In the genomic region with DNA sequence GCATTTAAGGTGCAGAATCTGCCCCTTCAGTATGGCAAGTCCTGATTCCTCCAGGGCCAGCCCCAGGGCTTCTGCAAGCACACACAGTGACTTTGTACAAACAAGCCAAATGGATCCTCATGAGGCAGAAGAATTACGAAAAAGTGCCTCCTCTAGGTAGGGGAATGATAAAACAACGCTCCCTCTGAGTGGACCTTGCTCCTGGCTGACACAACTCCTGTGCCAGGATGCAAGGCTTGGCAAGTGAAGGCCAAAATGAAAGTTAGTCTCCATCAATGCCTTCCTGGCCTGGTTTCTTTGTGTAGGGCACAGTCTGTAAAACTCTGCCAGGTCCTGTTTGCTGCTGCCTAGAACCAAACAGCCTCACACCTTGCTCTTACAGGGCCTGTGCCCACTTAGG, we compare ENCODE assay signal across 2 cellular contexts.
A peak's percentile ranks its signal among the peaks of the same experiment; 100 is the strongest.
TF ChIP-seq lines count a peak whose summit lies in the region.

No MANE protein-coding gene starts in this region.

TF ChIP-seq in IMR-90, 13 proteins besides CTCF, POLR2A, EP300 and RAD21:
- TF ChIP-seq BHLHE40 (IDR thresholded peaks at IDR 0.05; ENCODE audit: low read depth, low read length) = no peak
- TF ChIP-seq, protein P1, sequence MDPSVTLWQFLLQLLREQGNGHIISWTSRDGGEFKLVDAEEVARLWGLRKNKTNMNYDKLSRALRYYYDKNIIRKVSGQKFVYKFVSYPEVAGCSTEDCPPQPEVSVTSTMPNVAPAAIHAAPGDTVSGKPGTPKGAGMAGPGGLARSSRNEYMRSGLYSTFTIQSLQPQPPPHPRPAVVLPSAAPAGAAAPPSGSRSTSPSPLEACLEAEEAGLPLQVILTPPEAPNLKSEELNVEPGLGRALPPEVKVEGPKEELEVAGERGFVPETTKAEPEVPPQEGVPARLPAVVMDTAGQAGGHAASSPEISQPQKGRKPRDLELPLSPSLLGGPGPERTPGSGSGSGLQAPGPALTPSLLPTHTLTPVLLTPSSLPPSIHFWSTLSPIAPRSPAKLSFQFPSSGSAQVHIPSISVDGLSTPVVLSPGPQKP (IDR thresholded peaks at IDR 0.05; ENCODE audit: borderline replicate concordance, low read depth, low read length) = no peak
- TF ChIP-seq NFE2L2 (IDR thresholded peaks at IDR 0.05; ENCODE audit: low read depth, low read length) = no peak
- TF ChIP-seq MAZ (IDR thresholded peaks at IDR 0.05; ENCODE audit: borderline replicate concordance, low read depth, low read length) = no peak
- TF ChIP-seq RCOR1 (IDR thresholded peaks at IDR 0.05; ENCODE audit: insufficient replicate concordance, low read length) = no peak
- no peak for TF ChIP-seq CEBPB (IDR thresholded peaks at IDR 0.05; ENCODE audit: low read depth, low read length)
- TF ChIP-seq CHD1 (IDR thresholded peaks at IDR 0.05; ENCODE audit: low read depth, low read length) = no peak
- TF ChIP-seq MXI1 (IDR thresholded peaks at IDR 0.05; ENCODE audit: borderline replicate concordance, low read depth, low read length) = no peak
- TF ChIP-seq, protein P2, sequence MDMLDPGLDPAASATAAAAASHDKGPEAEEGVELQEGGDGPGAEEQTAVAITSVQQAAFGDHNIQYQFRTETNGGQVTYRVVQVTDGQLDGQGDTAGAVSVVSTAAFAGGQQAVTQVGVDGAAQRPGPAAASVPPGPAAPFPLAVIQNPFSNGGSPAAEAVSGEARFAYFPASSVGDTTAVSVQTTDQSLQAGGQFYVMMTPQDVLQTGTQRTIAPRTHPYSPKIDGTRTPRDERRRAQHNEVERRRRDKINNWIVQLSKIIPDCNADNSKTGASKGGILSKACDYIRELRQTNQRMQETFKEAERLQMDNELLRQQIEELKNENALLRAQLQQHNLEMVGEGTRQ (IDR thresholded peaks at IDR 0.05; ENCODE audit: low read depth, low read length) = no peak
- TF ChIP-seq FOS (IDR thresholded peaks at IDR 0.05; ENCODE audit: low read depth, low read length) = no peak
- no peak for TF ChIP-seq MAFK (IDR thresholded peaks at IDR 0.05; ENCODE audit: low read depth, low read length)
- no peak for TF ChIP-seq SMC3 (IDR thresholded peaks at IDR 0.05; ENCODE audit: low read depth, low read length)
- TF ChIP-seq RFX5 (IDR thresholded peaks at IDR 0.05; ENCODE audit: low read depth, low read length) = no peak

TF ChIP-seq in liver, 16 proteins besides CTCF, POLR2A, EP300 and RAD21:
- TF ChIP-seq, protein P3, sequence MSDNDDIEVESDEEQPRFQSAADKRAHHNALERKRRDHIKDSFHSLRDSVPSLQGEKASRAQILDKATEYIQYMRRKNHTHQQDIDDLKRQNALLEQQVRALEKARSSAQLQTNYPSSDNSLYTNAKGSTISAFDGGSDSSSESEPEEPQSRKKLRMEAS (IDR thresholded peaks at IDR 0.05) = no peak
- TF ChIP-seq SP1 (IDR thresholded peaks at IDR 0.05) = peak; percentile 52
- TF ChIP-seq EGR1 (IDR thresholded peaks at IDR 0.05; ENCODE audit: low read depth in 2 of 2) = no peak
- TF ChIP-seq FOXA1 (IDR thresholded peaks at IDR 0.05) = no peak
- TF ChIP-seq, protein P4, sequence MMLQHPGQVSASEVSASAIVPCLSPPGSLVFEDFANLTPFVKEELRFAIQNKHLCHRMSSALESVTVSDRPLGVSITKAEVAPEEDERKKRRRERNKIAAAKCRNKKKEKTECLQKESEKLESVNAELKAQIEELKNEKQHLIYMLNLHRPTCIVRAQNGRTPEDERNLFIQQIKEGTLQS (IDR thresholded peaks at IDR 0.05) = no peak
- TF ChIP-seq, protein P5, sequence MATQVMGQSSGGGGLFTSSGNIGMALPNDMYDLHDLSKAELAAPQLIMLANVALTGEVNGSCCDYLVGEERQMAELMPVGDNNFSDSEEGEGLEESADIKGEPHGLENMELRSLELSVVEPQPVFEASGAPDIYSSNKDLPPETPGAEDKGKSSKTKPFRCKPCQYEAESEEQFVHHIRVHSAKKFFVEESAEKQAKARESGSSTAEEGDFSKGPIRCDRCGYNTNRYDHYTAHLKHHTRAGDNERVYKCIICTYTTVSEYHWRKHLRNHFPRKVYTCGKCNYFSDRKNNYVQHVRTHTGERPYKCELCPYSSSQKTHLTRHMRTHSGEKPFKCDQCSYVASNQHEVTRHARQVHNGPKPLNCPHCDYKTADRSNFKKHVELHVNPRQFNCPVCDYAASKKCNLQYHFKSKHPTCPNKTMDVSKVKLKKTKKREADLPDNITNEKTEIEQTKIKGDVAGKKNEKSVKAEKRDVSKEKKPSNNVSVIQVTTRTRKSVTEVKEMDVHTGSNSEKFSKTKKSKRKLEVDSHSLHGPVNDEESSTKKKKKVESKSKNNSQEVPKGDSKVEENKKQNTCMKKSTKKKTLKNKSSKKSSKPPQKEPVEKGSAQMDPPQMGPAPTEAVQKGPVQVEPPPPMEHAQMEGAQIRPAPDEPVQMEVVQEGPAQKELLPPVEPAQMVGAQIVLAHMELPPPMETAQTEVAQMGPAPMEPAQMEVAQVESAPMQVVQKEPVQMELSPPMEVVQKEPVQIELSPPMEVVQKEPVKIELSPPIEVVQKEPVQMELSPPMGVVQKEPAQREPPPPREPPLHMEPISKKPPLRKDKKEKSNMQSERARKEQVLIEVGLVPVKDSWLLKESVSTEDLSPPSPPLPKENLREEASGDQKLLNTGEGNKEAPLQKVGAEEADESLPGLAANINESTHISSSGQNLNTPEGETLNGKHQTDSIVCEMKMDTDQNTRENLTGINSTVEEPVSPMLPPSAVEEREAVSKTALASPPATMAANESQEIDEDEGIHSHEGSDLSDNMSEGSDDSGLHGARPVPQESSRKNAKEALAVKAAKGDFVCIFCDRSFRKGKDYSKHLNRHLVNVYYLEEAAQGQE (IDR thresholded peaks at IDR 0.05) = no peak
- peak in 1 of 2 donors; percentile 47 for TF ChIP-seq JUND (IDR thresholded peaks at IDR 0.05)
- TF ChIP-seq YY1 (IDR thresholded peaks at IDR 0.05) = peak; percentile 26
- TF ChIP-seq NR2F2 (IDR thresholded peaks at IDR 0.05) = no peak
- peak; percentile 78 to 92 for TF ChIP-seq HNF4A (conservative IDR thresholded peaks at IDR 0.05)
- peak; percentile 16 to 52 for TF ChIP-seq RXRA (IDR thresholded peaks at IDR 0.05)
- peak; percentile 88 for TF ChIP-seq HNF4G (IDR thresholded peaks at IDR 0.05)
- TF ChIP-seq, protein P6, sequence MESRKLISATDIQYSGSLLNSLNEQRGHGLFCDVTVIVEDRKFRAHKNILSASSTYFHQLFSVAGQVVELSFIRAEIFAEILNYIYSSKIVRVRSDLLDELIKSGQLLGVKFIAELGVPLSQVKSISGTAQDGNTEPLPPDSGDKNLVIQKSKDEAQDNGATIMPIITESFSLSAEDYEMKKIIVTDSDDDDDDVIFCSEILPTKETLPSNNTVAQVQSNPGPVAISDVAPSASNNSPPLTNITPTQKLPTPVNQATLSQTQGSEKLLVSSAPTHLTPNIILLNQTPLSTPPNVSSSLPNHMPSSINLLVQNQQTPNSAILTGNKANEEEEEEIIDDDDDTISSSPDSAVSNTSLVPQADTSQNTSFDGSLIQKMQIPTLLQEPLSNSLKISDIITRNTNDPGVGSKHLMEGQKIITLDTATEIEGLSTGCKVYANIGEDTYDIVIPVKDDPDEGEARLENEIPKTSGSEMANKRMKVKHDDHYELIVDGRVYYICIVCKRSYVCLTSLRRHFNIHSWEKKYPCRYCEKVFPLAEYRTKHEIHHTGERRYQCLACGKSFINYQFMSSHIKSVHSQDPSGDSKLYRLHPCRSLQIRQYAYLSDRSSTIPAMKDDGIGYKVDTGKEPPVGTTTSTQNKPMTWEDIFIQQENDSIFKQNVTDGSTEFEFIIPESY (IDR thresholded peaks at IDR 0.05) = no peak
- TF ChIP-seq TAF1 (conservative IDR thresholded peaks at IDR 0.05) = no peak
- TF ChIP-seq FOXA2 (IDR thresholded peaks at IDR 0.05) = no peak
- no peak for TF ChIP-seq GABPA (IDR thresholded peaks at IDR 0.05 in 1 of 2, conservative IDR thresholded peaks at IDR 0.05 in 1 of 2)
